ENCODE assay signal across 8 cellular contexts in the genomic region with DNA sequence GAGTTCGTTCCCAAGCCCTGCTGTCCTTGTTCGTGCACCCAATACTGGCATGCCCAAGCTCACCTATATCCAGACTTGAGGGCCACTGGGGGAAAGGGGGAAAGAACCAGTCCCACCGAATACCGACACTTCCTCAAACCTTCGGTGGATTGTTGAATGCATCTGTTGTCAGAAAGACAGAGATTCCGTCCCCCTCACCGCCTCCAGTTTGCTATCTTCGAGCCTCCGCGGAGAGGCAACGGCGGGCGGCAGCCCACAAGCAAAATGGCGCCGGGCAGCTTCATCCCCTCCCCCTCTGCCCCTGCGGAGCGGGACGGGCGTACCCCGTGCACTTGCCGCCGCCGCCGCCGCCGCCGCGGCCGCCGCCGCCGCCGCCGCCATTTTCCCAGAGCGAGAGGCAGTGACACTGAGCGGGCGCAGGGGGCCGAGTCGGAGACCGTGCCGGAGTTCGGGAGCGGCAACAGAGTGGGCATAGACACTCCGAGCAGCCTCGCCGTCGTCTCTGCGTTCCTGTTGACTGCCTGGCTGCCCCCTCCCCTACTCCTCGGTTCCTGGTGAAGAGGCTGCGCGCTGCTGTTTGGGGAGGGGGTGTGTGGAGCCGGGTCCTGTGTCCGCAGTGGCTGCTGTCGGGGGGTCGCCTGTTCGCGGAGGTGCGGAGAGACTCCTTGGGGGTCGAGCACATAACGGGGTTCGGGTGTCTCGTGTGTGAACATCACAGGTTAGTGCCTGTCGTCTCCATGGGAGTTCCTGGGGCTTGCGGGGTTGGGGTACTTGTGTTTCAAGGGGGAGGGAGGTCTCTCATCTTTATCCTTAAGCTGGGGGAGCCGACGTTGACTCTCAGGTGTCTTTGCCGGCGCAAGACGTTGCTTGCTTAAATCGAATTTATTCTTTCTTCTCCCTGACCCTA. TPM values are rescaled to one million over a fixed set of nuclear protein-coding genes. Genes with fewer than 3 reads are reported as not detected.
DNase-seq lines count a peak whose midpoint lies in the region; ATAC-seq, FAIRE-seq and TF ChIP-seq lines count a peak whose summit lies in the region.

A gene with protein sequence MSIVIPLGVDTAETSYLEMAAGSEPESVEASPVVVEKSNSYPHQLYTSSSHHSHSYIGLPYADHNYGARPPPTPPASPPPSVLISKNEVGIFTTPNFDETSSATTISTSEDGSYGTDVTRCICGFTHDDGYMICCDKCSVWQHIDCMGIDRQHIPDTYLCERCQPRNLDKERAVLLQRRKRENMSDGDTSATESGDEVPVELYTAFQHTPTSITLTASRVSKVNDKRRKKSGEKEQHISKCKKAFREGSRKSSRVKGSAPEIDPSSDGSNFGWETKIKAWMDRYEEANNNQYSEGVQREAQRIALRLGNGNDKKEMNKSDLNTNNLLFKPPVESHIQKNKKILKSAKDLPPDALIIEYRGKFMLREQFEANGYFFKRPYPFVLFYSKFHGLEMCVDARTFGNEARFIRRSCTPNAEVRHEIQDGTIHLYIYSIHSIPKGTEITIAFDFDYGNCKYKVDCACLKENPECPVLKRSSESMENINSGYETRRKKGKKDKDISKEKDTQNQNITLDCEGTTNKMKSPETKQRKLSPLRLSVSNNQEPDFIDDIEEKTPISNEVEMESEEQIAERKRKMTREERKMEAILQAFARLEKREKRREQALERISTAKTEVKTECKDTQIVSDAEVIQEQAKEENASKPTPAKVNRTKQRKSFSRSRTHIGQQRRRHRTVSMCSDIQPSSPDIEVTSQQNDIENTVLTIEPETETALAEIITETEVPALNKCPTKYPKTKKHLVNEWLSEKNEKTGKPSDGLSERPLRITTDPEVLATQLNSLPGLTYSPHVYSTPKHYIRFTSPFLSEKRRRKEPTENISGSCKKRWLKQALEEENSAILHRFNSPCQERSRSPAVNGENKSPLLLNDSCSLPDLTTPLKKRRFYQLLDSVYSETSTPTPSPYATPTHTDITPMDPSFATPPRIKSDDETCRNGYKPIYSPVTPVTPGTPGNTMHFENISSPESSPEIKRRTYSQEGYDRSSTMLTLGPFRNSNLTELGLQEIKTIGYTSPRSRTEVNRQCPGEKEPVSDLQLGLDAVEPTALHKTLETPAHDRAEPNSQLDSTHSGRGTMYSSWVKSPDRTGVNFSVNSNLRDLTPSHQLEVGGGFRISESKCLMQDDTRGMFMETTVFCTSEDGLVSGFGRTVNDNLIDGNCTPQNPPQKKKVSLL (N-terminal part only) (plus strand): TSS at position 388 of the 907 bp plus-strand sequence. CDS start 26,748 bp downstream, outside the sequence.

- DNase-seq in 8988T (peak; percentile 34), NCI-H2227 (lab: John Stamatoyannopoulos, UW; ENCODE audit: unreplicated experiment) (peak; percentile 95), caudate nucleus (lab: John Stamatoyannopoulos, UW) (peak in 59 of 61 donors; percentile 36 to 94 (median 84)), keratinocyte (ENCODE audit: low read depth, low spot score) (no peak)
- DNase-seq in activated CD4-positive, CD25-positive, alpha-beta regulatory T cell (lab: John Stamatoyannopoulos, UW) = peak; percentile 84 to 92 (median 88)
- peak; percentile 86 for DNase-seq in stimulated activated CD4-positive, alpha-beta T cell treated with anti-CD3 and anti-CD28 coated beads, Interleukin-15, amount 100 ng/mL, for 1 hour (ENCODE audit: low read depth in 1 of 2, low spot score in 1 of 2)

- peak within 1 kb of the TSS; percentile 87 for H3K4me2 ChIP-seq in keratinocyte (ENCODE audit: control insufficient read depth, extremely low read depth, insufficient read depth, low read depth, low read length)

- H3K27ac ChIP-seq in caudate nucleus (ENCODE audit: low read depth, low read length) = peak within 1 kb of the TSS; percentile 100
- H3K27ac ChIP-seq in keratinocyte (ENCODE audit: control insufficient read depth, insufficient read depth, low read length) = peak within 1 kb of the TSS; percentile 100

- H3K36me3 ChIP-seq in keratinocyte (ENCODE audit: control insufficient read depth in 2 of 2, extremely low read depth in 1 of 2, insufficient read depth in 2 of 2, low read length in 2 of 2) = no peaks in the 10 kb centered on the region

- H3K9me1 ChIP-seq in keratinocyte (ENCODE audit: control insufficient read depth, extremely low read depth, insufficient read depth, low read length) = no peaks in the 10 kb centered on the region

- H3K27me3 ChIP-seq in keratinocyte (ENCODE audit: control insufficient read depth, extremely low read depth, insufficient read depth, low read length) = no peaks in the 10 kb centered on the region

- peak in 1 of 3 experiments; percentile 15 for TF ChIP-seq CTCF in keratinocyte (optimal IDR thresholded peaks at IDR 0.05 in 1 of 3, IDR thresholded peaks at IDR 0.05 in 1 of 3, conservative IDR thresholded peaks at IDR 0.05 in 1 of 3; ENCODE audit: extremely low read depth in 1 of 3, insufficient read depth in 2 of 3, low read length in 3 of 3)

- H3K4me1 ChIP-seq in keratinocyte (ENCODE audit: control insufficient read depth, extremely low read depth, insufficient read depth, low read length) = peaks cover 17% of the 10 kb centered on the region

- FAIRE-seq in keratinocyte (lab: Jason Lieb, UNC) = no peak

- peaks cover 2% of the 10 kb centered on the region for H4K20me1 ChIP-seq in keratinocyte (ENCODE audit: control insufficient read depth, extremely low read depth, insufficient read depth, low read length)

- ATAC-seq in GM18520 (IDR thresholded peaks at IDR 0.05; ENCODE audit: unreplicated experiment) (peak; percentile 24), HG03095 (IDR thresholded peaks at IDR 0.05; ENCODE audit: unreplicated experiment) (peak; percentile 27)

- peak within 1 kb of the TSS; percentile 76 for H2AFZ ChIP-seq in keratinocyte (ENCODE audit: control insufficient read depth, low read length)

- dilution Hi-C loops in keratinocyte (cut with MboI; ENCODE audit: extremely low pct_ligation_motif_present, low sequenced_read_pairs) = no loop called here

- peak within 1 kb of the TSS; percentile 94 to 100 (median 100) for H3K4me3 ChIP-seq in keratinocyte (ENCODE audit: control insufficient read depth in 2 of 3, extremely low read depth in 1 of 3, insufficient read depth in 2 of 3, low read depth in 1 of 3, low read length in 3 of 3)

- peaks cover 90% of the 10 kb centered on the region for H3K79me2 ChIP-seq in keratinocyte (ENCODE audit: control insufficient read depth, insufficient read depth, low read length)

- peak within 1 kb of the TSS; percentile 100 for H3K9ac ChIP-seq in keratinocyte (ENCODE audit: control insufficient read depth, extremely low read depth, insufficient read depth, low read length)

- no peaks in the 10 kb centered on the region for H3K9me3 ChIP-seq in keratinocyte (ENCODE audit: control insufficient read depth, low read depth, low read length)

RNA-seq across cellular contexts. Expression of the gene that starts here (rescaled TPM):
- 3.5 to 12.9 TPM (median 7.9 TPM) in 3 replicates for polyA plus RNA-seq in keratinocyte
- 78.4 TPM for polyA plus RNA-seq in keratinocyte (2011; ENCODE audit: low read depth)
- 7.6 and 7.7 TPM in 2 replicates for polyA plus RNA-seq in keratinocyte (2011; cell fraction: cytosol; rRNA removed)
- 31.9 and 35.6 TPM in 2 replicates for polyA plus RNA-seq in keratinocyte (2011; cell fraction: nucleus; rRNA removed)
- 21.5 and 27.1 TPM in 2 replicates for polyA plus RNA-seq in keratinocyte (2012; ENCODE audit: low replicate concordance)
- polyA minus RNA-seq in keratinocyte = 36.9 to 48.3 TPM (median 41.4 TPM) in 3 replicates
- 10.4 TPM for polyA minus RNA-seq in keratinocyte (2011; cell fraction: cytosol; rRNA and poly(A)+ RNA removed)
- polyA minus RNA-seq in keratinocyte (2011; cell fraction: nucleus; rRNA and poly(A)+ RNA removed) = 39.3 and 68.7 TPM in 2 replicates
